ENCODE assay signal across 20 cellular contexts in the genomic region with DNA sequence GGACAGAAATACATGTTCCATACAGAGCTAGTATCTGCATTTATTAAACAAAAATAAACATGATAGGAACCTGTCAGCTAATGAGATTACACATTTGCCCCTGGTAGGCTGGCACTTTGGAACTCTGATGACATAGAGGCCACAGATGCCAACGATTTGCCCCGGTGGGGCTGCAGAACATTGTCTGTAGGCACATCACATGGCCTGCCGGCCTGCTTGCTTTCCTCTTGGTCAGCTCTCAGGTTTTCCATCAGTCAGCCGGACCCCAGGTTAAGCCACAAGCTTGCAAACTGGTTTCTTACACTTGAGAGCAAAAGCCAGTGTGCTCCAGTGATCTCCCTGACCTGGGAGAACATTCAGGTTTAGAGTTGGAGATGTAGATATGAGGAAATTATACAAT.
"Had no signal": no experiment of that assay in that cellular context is flagged by ENCODE, and none has a peak within 500 bp of the region (broad histone marks: within the 10 kb centered on the region; RNA-seq: fewer than 3 reads in every experiment).

No MANE protein-coding gene starts in this region.

- H3K9me3 Mint-ChIP-seq: activated B cell treated with CpG ODN at 0.5 μM for 24 hours; activated CD4-positive, alpha-beta memory T cell treated with anti-CD3 and anti-CD28 coated beads, Interleukin-2, amount 10 ng/mL, durations not matched to agents 7 days and 5 days; activated naive CD8-positive, alpha-beta T cell treated with anti-CD3 and anti-CD28 coated beads, Interleukin-2, amount 10 ng/mL, durations not matched to agents 7 days and 5 days had no signal

- H3K36me3 Mint-ChIP-seq: activated naive CD8-positive, alpha-beta T cell treated with anti-CD3 and anti-CD28 coated beads, Interleukin-2, amount 10 ng/mL, durations not matched to agents 7 days and 5 days had no signal

- ATAC-seq: PC-3, SK-N-SH treated with all-trans-retinoic acid at 6 μM for 48 hours had no signal

- H3K27ac Mint-ChIP-seq: activated B cell treated with CpG ODN at 0.5 μM for 24 hours; activated CD4-positive, alpha-beta memory T cell treated with anti-CD3 and anti-CD28 coated beads, Interleukin-2, amount 10 ng/mL, durations not matched to agents 7 days and 5 days; activated naive CD8-positive, alpha-beta T cell treated with anti-CD3 and anti-CD28 coated beads, Interleukin-2, amount 10 ng/mL, durations not matched to agents 7 days and 5 days had no signal

- DNase-seq: activated B cell treated with CpG ODN at 0.5 μM for 24 hours; activated CD4-positive, alpha-beta memory T cell treated with anti-CD3 and anti-CD28 coated beads, Interleukin-2, amount 10 ng/mL, durations not matched to agents 7 days and 5 days; activated CD4-positive, alpha-beta T cell treated with anti-CD3 and anti-CD28 coated beads for 1 hour; activated CD4-positive, alpha-beta T cell treated with anti-CD3 and anti-CD28 coated beads, Interleukin-2, amount 50 U/mL, for 1 hour; activated CD8-positive, alpha-beta memory T cell treated with anti-CD3 and anti-CD28 coated beads, Interleukin-2, amount 50 U/mL, for 4 hours; activated naive CD4-positive, alpha-beta T cell treated with anti-CD3 and anti-CD28 coated beads, Interleukin-2, amount 50 U/mL, for 16 hours; activated naive CD8-positive, alpha-beta T cell treated with anti-CD3 and anti-CD28 coated beads, Interleukin-2, amount 10 ng/mL, durations not matched to agents 7 days and 5 days; activated T-cell treated with anti-CD3 and anti-CD28 coated beads, Interleukin-2, amount 50 U/mL, for 1 hour; anterior cingulate cortex; Kasumi-1; NCI-H1105 treated with DMSO at 0.1 percent for 48 hours; NCI-H1436 treated with DMSO at 0.1 percent for 48 hours; NCI-H187; NCI-H2081; NCI-H510A treated with DMSO at 0.1 percent for 48 hours; PC-3; SW 1271 had no signal

- H3K27ac ChIP-seq: adrenal gland, SJSA1 had no signal

- H3K4me3 Mint-ChIP-seq: activated B cell treated with CpG ODN at 0.5 μM for 24 hours; activated CD4-positive, alpha-beta memory T cell treated with anti-CD3 and anti-CD28 coated beads, Interleukin-2, amount 10 ng/mL, durations not matched to agents 7 days and 5 days; activated naive CD8-positive, alpha-beta T cell treated with anti-CD3 and anti-CD28 coated beads, Interleukin-2, amount 10 ng/mL, durations not matched to agents 7 days and 5 days had no signal

- H3K27me3 Mint-ChIP-seq: activated naive CD8-positive, alpha-beta T cell treated with anti-CD3 and anti-CD28 coated beads, Interleukin-2, amount 10 ng/mL, durations not matched to agents 7 days and 5 days had no signal

- H3K4me1 Mint-ChIP-seq: activated B cell treated with CpG ODN at 0.5 μM for 24 hours; activated CD4-positive, alpha-beta memory T cell treated with anti-CD3 and anti-CD28 coated beads, Interleukin-2, amount 10 ng/mL, durations not matched to agents 7 days and 5 days; activated naive CD8-positive, alpha-beta T cell treated with anti-CD3 and anti-CD28 coated beads, Interleukin-2, amount 10 ng/mL, durations not matched to agents 7 days and 5 days had no signal
